In genomic region chr1:25201006-25201405, GRCh38 we compare ENCODE assay signal across 21 cellular contexts. TPM values are rescaled to one million over a fixed set of nuclear protein-coding genes. Genes with fewer than 3 reads are reported as not detected.
DNase-seq lines count a peak whose midpoint lies in the region; ATAC-seq, FAIRE-seq and TF ChIP-seq lines count a peak whose summit lies in the region.
"Had no signal": no experiment of that assay in that cellular context is flagged by ENCODE, and none has a peak within 500 bp of the region (broad histone marks: within the 10 kb centered on the region; RNA-seq: fewer than 3 reads in every experiment).

No MANE protein-coding gene starts in this region.

- no peak overlapping the region for H2BK12ac ChIP-seq in H1 (ENCODE audit: low read depth, low read length)

- H3K79me2 ChIP-seq in H1 (ENCODE audit: control insufficient read depth in 1 of 2, insufficient read depth in 2 of 2, low read length in 2 of 2) = no peaks in the 10 kb centered on the region

- 89% methylated on average over 6 of the region's 7 CpGs; no CpG with 5 or more reads in 1 of the 2 experiments for WGBS in H1 (ENCODE audit: extremely low coverage in 1 of 2, insufficient coverage in 1 of 2, insufficient read length in 1 of 2, insufficient replicate concordance in 2 of 2, low coverage in 1 of 2, low lambda C conversion rate in 2 of 2, missing lambda C conversion rate in 1 of 2), 2 experiments

- H3K9me3 Mint-ChIP-seq in WTC11 (no peaks in the 10 kb centered on the region), nephron progenitor cell (peaks cover 12% of the 10 kb centered on the region)
- no peaks in the 10 kb centered on the region for H3K9me3 Mint-ChIP-seq in CD4-positive, alpha-beta memory T cell
- H3K9me3 Mint-ChIP-seq: CD4-positive, alpha-beta T cell; HFFc6 had no signal

- TF ChIP-seq CTCF in WTC11 (IDR thresholded peaks at IDR 0.05) (no peak), H1 (IDR thresholded peaks at IDR 0.05; ENCODE audit: control extremely low read depth in 1 of 3, insufficient read depth in 1 of 3, low read depth in 1 of 3, low read length in 3 of 3) (no peak), nephron progenitor cell (IDR thresholded peaks at IDR 0.05) (no peak), foreskin fibroblast (IDR thresholded peaks at IDR 0.05; ENCODE audit: low read depth, low read length) (no peak)

- H3K9me3 ChIP-seq in H1 (ENCODE audit: insufficient read depth in 2 of 2, low read depth in 1 of 2, low read length in 1 of 2) = no peaks in the 10 kb centered on the region
- no peaks in the 10 kb centered on the region for H3K9me3 ChIP-seq in CD4-positive, alpha-beta memory T cell (ENCODE audit: control insufficient read depth in 1 of 2, low read length in 2 of 2)

- H3K23ac ChIP-seq in H1 (ENCODE audit: insufficient read length) = no peak overlapping the region

- no peak overlapping the region for H4K5ac ChIP-seq in H1 (ENCODE audit: insufficient read length, low read depth, low read length)

- TF ChIP-seq EP300 in H1 (IDR thresholded peaks at IDR 0.05; ENCODE audit: borderline replicate concordance in 1 of 2, low read depth in 2 of 2, low read length in 2 of 2) = no peak

- H3K27me3 ChIP-seq in H1 (replicated peaks in 1 of 4; ENCODE audit: control insufficient read depth in 3 of 4, extremely low read depth in 1 of 4, insufficient read depth in 3 of 4, low read length in 3 of 4) = no peaks in the 10 kb centered on the region
- H3K27me3 ChIP-seq in CD4-positive, alpha-beta memory T cell (ENCODE audit: insufficient read depth, low read length) = no peaks in the 10 kb centered on the region

- H3K36me3 ChIP-seq in H1 (ENCODE audit: control insufficient read depth in 2 of 4, insufficient read depth in 4 of 4, low read length in 3 of 4) = no peaks in the 10 kb centered on the region
- H3K36me3 ChIP-seq in CD4-positive, alpha-beta memory T cell (ENCODE audit: insufficient read depth, low read length) = no peaks in the 10 kb centered on the region

- H3K14ac ChIP-seq in H1 (ENCODE audit: insufficient read length) = no peak overlapping the region

- no peak overlapping the region for H3K4me2 ChIP-seq in H1 (ENCODE audit: insufficient read depth in 1 of 2, low read depth in 2 of 2, low read length in 2 of 2)

- no peak overlapping the region for H3K9ac ChIP-seq in H1 (replicated peaks in 1 of 4; ENCODE audit: extremely low read depth in 1 of 4, low read depth in 3 of 4, low read length in 3 of 4)
- H3K9ac ChIP-seq: GM23248 had no signal

- H3K56ac ChIP-seq in H1 (replicated peaks; ENCODE audit: insufficient read length, low read depth, low read length) = no peak overlapping the region

- POLR2A ChIA-PET in WTC11 (lab: Charles Lee) (no interaction called here), H1 (lab: Charles Lee; ENCODE audit: partially characterized antibody) (interaction anchor here (0.7 kb wide), 1 partner anchor 32 kb away, joined by 3 read pairs; no protein-coding TSS in a partner anchor)
- POLR2A ChIA-PET in CD4-positive, alpha-beta memory T cell (lab: Charles Lee; ENCODE audit: partially characterized antibody) = no interaction called here

- H3K79me1 ChIP-seq in H1 (ENCODE audit: low read depth, low read length) = no peaks in the 10 kb centered on the region

- H2BK15ac ChIP-seq in H1 (ENCODE audit: low read length) = no peak overlapping the region

- H3K4me1 Mint-ChIP-seq in WTC11 (peaks cover 24% of the 10 kb centered on the region), nephron progenitor cell (peaks cover 53% of the 10 kb centered on the region)
- peaks cover 4 to 14% (median 9%) of the 10 kb centered on the region in 4 donors for H3K4me1 Mint-ChIP-seq in CD4-positive, alpha-beta memory T cell

- TF ChIP-seq RAD21 in H1 (IDR thresholded peaks at IDR 0.05 in 1 of 2, conservative IDR thresholded peaks at IDR 0.05 in 1 of 2; ENCODE audit: low read depth in 2 of 2, low read length in 2 of 2) = no peak

- peak overlapping the region; percentile 73 for H3K27ac Mint-ChIP-seq in WTC11
- no peak overlapping the region for H3K27ac Mint-ChIP-seq in nephron progenitor cell
- H3K27ac Mint-ChIP-seq in CD4-positive, alpha-beta memory T cell = no peak overlapping the region
- H3K27ac Mint-ChIP-seq: CD4-positive, alpha-beta T cell; HFFc6 had no signal

- no peak for FAIRE-seq in H1 (lab: Jason Lieb, UNC)
- FAIRE-seq: A204.1, GM19239, K562 had no signal

- H3K4me3 Mint-ChIP-seq in WTC11 (no peak overlapping the region), nephron progenitor cell (peak overlapping the region; percentile 66)
- no peak overlapping the region for H3K4me3 Mint-ChIP-seq in CD4-positive, alpha-beta memory T cell
- H3K4me3 Mint-ChIP-seq: CD4-positive, alpha-beta T cell; HFFc6 had no signal

- H3K4me1 ChIP-seq in H1 (replicated peaks in 1 of 4; ENCODE audit: control insufficient read depth in 3 of 4, insufficient read depth in 4 of 4, low read length in 3 of 4) = peaks cover 0 to 5% (median under 1%) of the 10 kb centered on the region in 4 experiments; a peak in 2 of 7 replicates
- H3K4me1 ChIP-seq in CD4-positive, alpha-beta memory T cell (ENCODE audit: insufficient read depth, low read length) = no peaks in the 10 kb centered on the region

- H4K91ac ChIP-seq in H1 (replicated peaks; ENCODE audit: insufficient read length, low read length) = no peak overlapping the region

- CTCF ChIA-PET in WTC11 (lab: Charles Lee) = interaction anchor here (0.6 kb wide), 1 partner anchor 593 kb away, joined by 3 read pairs; no protein-coding TSS in a partner anchor
- CTCF ChIA-PET in H1 (lab: Charles Lee; ENCODE audit: partially characterized antibody) = interaction anchor here (1.0 to 2.0 kb wide), 7 partner anchors 10 to 303 kb away, joined by 3 to 5 read pairs (median 3); no protein-coding TSS in a partner anchor
- CTCF ChIA-PET in CD4-positive, alpha-beta memory T cell (lab: Charles Lee; ENCODE audit: partially characterized antibody) = no interaction called here

- H2BK120ac ChIP-seq in H1 (replicated peaks; ENCODE audit: low read depth, low read length) = no peak overlapping the region

- H2AK5ac ChIP-seq in H1 (ENCODE audit: low read depth, low read length) = no peak overlapping the region

- ATAC-seq in WTC11 = no peak
- ATAC-seq: HCT116, K562 had no signal

- H2AFZ ChIP-seq in H1 (ENCODE audit: low read length) = 0 out of 2 replicates have a peak overlapping the region, but pooled peaks have one; percentile 13
- H2AFZ ChIP-seq: GM23248 had no signal

- DNase-seq in WTC11 (ENCODE audit: low spot score) (no peak), H1 (ENCODE audit: low read depth in 1 of 2, low spot score in 2 of 2) (no peak), nephron progenitor cell (no peak), foreskin fibroblast (no peak), DMS153 treated with DMSO at 0.1 percent for 48 hours (lab: John Stamatoyannopoulos, UW; ENCODE audit: unreplicated experiment) (no peak)
- DNase-seq in CD4-positive, alpha-beta memory T cell = no peak
- DNase-seq: ACHN; CD4-positive, alpha-beta T cell; DMS153; DMS79 treated with DMSO at 0.1 percent for 48 hours; GF-D8; GM23248; H7; HFFc6; IMR-90 had no signal

- no peak overlapping the region for H3K27ac ChIP-seq in H1 (ENCODE audit: low read depth, low read length)
- H3K27ac ChIP-seq in CD4-positive, alpha-beta memory T cell (ENCODE audit: low read depth, low read length) = no peak overlapping the region
- H3K27ac ChIP-seq: C4-2B, GM23248, HL-60 had no signal

- no peaks in the 10 kb centered on the region for H3K23me2 ChIP-seq in H1 (ENCODE audit: low read depth, low read length)

- H4K8ac ChIP-seq in H1 (ENCODE audit: extremely low read depth, insufficient read depth, low read length) = no peak overlapping the region

- H3K36me3 Mint-ChIP-seq in WTC11 = no peaks in the 10 kb centered on the region
- H3K36me3 Mint-ChIP-seq in nephron progenitor cell (ENCODE audit: low read depth) = no peaks in the 10 kb centered on the region
- no peaks in the 10 kb centered on the region for H3K36me3 Mint-ChIP-seq in CD4-positive, alpha-beta memory T cell

- intact Hi-C loops in CD4-positive, alpha-beta memory T cell (cut with micrococcal nuclease) = no loop called here

- no peak overlapping the region for H2BK5ac ChIP-seq in H1 (ENCODE audit: low read depth, low read length)

- H2BK20ac ChIP-seq in H1 (ENCODE audit: low read length) = no peak overlapping the region

- H3K4ac ChIP-seq in H1 (replicated peaks; ENCODE audit: insufficient read length, low read depth, low read length) = no peak overlapping the region

- no peak overlapping the region for H3K4me3 ChIP-seq in H1 (ENCODE audit: extremely low read depth in 1 of 4, insufficient read depth in 2 of 4, low read depth in 3 of 4, low read length in 4 of 4)
- no peak overlapping the region for H3K4me3 ChIP-seq in foreskin fibroblast (ENCODE audit: low read depth in 1 of 2, low read length in 2 of 2)
- H3K4me3 ChIP-seq in CD4-positive, alpha-beta memory T cell (ENCODE audit: low read length in 2 of 2) = no peak overlapping the region
- H3K4me3 ChIP-seq: GM23248, K562 had no signal

- no peak overlapping the region for H3K18ac ChIP-seq in H1 (ENCODE audit: extremely low read depth, low read length)

- H3K27me3 Mint-ChIP-seq in WTC11 (ENCODE audit: low read depth) = no peaks in the 10 kb centered on the region
- peaks cover 88% of the 10 kb centered on the region for H3K27me3 Mint-ChIP-seq in nephron progenitor cell (ENCODE audit: low read depth, poor library complexity)
- peaks cover 0 to 2% of the 10 kb centered on the region in 2 donors for H3K27me3 Mint-ChIP-seq in CD4-positive, alpha-beta memory T cell
- H3K27me3 Mint-ChIP-seq: CD4-positive, alpha-beta T cell had no signal

- TF ChIP-seq POLR2A in H1 (IDR thresholded peaks at IDR 0.05; ENCODE audit: control extremely low read depth in 1 of 2, low read depth in 2 of 2, low read length in 2 of 2) = no peak

- no peaks in the 10 kb centered on the region for H4K20me1 ChIP-seq in H1 (replicated peaks in 1 of 2; ENCODE audit: control insufficient read depth in 1 of 2, insufficient read depth in 2 of 2, low read length in 2 of 2)

RNA-seq across cellular contexts. Expression of gene SYF2, which starts 31.3 kb away (rescaled TPM):
- 30.1 to 35.7 TPM (median 35.3 TPM) in 3 replicates for total RNA-seq in WTC11 (2021)
- total RNA-seq in H1 (2021; fragmentation: NEBNext Ultra II Directional; extraction: Animal tissue kit (Norgen Biotek cat#: 25700)) = 27.0 and 33.0 TPM in 2 replicates
- 5.6 and 7.5 TPM in 2 replicates for polyA plus RNA-seq in H1 (2011; rRNA removed)
- polyA plus RNA-seq in H1 (2011; cell fraction: cytosol; rRNA removed) = 18.7 TPM
- 3.3 TPM for polyA plus RNA-seq in H1 (2011; cell fraction: nucleus; rRNA removed)
- 25.4 to 44.2 TPM (median 29.6 TPM) in 4 replicates for polyA plus RNA-seq in H1 (2012, experiment 1 of 2)
- polyA plus RNA-seq in H1 (2012, experiment 2 of 2) = 8.1 TPM
- 49.2 TPM for polyA plus RNA-seq in H1 (2013, experiment 1 of 2)
- polyA plus RNA-seq in H1 (2013, experiment 2 of 2) = 48.2 TPM
- polyA minus RNA-seq in H1 (2011; rRNA and poly(A)+ RNA removed) = 3.8 and 4.2 TPM in 2 replicates
- polyA minus RNA-seq in H1 (2011; cell fraction: cytosol; rRNA and poly(A)+ RNA removed) = 6.1 TPM
- polyA minus RNA-seq in H1 (2011; cell fraction: nucleus; rRNA and poly(A)+ RNA removed) = 6.8 TPM
- 10 to 100 TPM; 64.3 to 66.8 TPM for total RNA-seq in CD4-positive, alpha-beta memory T cell
- 100 to 1,000 TPM in 1 of 2 donors, 10 to 100 TPM in 1; 82.9 to 111 TPM for polyA plus RNA-seq in CD4-positive, alpha-beta memory T cell

RNA-seq across cellular contexts. Expression of gene RSRP1, which starts 46.2 kb away (rescaled TPM):
- total RNA-seq in WTC11 (2021) = 75.9 to 78.1 TPM (median 76.9 TPM) in 3 replicates
- total RNA-seq in H1 (2021; fragmentation: NEBNext Ultra II Directional; extraction: Animal tissue kit (Norgen Biotek cat#: 25700)) = 59.4 and 60.4 TPM in 2 replicates
- polyA plus RNA-seq in H1 (2011; rRNA removed) = 32.9 and 38.2 TPM in 2 replicates
- polyA plus RNA-seq in H1 (2011; cell fraction: cytosol; rRNA removed) = 66.1 TPM
- polyA plus RNA-seq in H1 (2011; cell fraction: nucleus; rRNA removed) = 111 TPM
- polyA plus RNA-seq in H1 (2012, experiment 1 of 2) = 33.1 to 58.0 TPM (median 48.2 TPM) in 4 replicates
- polyA plus RNA-seq in H1 (2012, experiment 2 of 2) = 8.9 TPM
- polyA plus RNA-seq in H1 (2013, experiment 1 of 2) = 57.6 TPM
- polyA plus RNA-seq in H1 (2013, experiment 2 of 2) = 50.1 TPM
- 37.6 and 38.0 TPM in 2 replicates for polyA minus RNA-seq in H1 (2011; rRNA and poly(A)+ RNA removed)
- polyA minus RNA-seq in H1 (2011; cell fraction: cytosol; rRNA and poly(A)+ RNA removed) = 41.4 TPM
- 80.9 TPM for polyA minus RNA-seq in H1 (2011; cell fraction: nucleus; rRNA and poly(A)+ RNA removed)
- 100 to 1,000 TPM; 470 to 494 TPM for total RNA-seq in CD4-positive, alpha-beta memory T cell
- 10 to 100 TPM; 33.1 to 57.5 TPM for polyA plus RNA-seq in CD4-positive, alpha-beta memory T cell
